In the genomic region with DNA sequence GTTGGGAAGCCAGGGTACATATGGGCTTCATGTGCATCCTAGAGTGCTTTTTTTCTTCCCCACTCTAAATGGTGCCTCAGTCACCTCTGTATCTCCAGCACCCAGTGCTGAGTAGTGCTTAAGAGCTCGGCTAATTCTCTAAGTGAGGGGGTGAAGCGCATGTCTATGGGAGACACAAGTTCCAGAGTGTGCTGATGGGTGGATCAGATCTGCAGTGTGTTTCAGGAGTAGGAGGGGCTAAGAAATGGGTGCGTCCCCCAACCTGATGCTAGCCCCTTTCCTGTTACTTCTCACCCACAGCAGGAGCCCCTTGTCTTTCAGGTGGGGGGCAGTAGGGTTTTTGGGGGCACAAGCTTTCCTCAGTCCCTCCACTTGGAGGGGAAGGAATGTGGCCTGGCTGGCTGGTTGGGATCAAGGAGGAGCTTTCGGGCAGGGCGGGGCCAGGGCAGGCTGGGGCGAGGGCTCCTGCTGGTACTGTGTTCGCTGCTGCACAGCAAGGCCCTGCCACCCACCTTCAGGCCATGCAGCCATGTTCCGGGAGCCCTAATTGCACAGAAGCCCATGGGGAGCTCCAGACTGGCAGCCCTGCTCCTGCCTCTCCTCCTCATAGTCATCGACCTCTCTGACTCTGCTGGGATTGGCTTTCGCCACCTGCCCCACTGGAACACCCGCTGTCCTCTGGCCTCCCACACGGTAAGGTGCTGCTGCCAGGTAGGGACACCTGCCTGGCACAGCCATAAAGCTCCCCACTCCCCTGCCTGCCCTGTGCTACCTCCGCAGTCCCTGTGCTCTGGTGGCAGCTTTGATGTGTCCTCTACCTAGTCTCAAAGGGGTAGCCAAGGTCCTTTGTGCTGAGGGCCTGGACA, we compare ENCODE assay signal across 8 cellular contexts. TPM values are rescaled to one million over a fixed set of nuclear protein-coding genes. Genes with fewer than 3 reads are reported as not detected.
DNase-seq lines count a peak whose midpoint lies in the region; ATAC-seq and TF ChIP-seq lines count a peak whose summit lies in the region.

A gene with protein sequence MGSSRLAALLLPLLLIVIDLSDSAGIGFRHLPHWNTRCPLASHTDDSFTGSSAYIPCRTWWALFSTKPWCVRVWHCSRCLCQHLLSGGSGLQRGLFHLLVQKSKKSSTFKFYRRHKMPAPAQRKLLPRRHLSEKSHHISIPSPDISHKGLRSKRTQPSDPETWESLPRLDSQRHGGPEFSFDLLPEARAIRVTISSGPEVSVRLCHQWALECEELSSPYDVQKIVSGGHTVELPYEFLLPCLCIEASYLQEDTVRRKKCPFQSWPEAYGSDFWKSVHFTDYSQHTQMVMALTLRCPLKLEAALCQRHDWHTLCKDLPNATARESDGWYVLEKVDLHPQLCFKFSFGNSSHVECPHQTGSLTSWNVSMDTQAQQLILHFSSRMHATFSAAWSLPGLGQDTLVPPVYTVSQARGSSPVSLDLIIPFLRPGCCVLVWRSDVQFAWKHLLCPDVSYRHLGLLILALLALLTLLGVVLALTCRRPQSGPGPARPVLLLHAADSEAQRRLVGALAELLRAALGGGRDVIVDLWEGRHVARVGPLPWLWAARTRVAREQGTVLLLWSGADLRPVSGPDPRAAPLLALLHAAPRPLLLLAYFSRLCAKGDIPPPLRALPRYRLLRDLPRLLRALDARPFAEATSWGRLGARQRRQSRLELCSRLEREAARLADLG (plus strand): TSS at position 477 of the 866 bp plus-strand sequence. CDS start 85 bp downstream, at position 562.

- TF ChIP-seq EP300 in suprapubic skin (IDR thresholded peaks at IDR 0.05), result no peak

- no peaks in the 10 kb centered on the region for H3K36me3 Mint-ChIP-seq in activated naive CD8-positive, alpha-beta T cell treated with anti-CD3 and anti-CD28 coated beads, Interleukin-2, amount 10 ng/mL, durations not matched to agents 7 days and 5 days

- peaks cover 4% of the 10 kb centered on the region for H3K36me3 ChIP-seq in suprapubic skin

- H3K27ac Mint-ChIP-seq in activated naive CD8-positive, alpha-beta T cell treated with anti-CD3 and anti-CD28 coated beads, Interleukin-2, amount 10 ng/mL, durations not matched to agents 7 days and 5 days, result peak within 1 kb of the TSS; percentile 64

- no peaks in the 10 kb centered on the region for H3K27me3 ChIP-seq in suprapubic skin

- peaks cover 50% of the 10 kb centered on the region for H3K4me1 ChIP-seq in suprapubic skin

- H3K27ac ChIP-seq in suprapubic skin, result peak within 1 kb of the TSS; percentile 89

- 38% methylated on average over 10 of the region's 13 CpGs for WGBS in suprapubic skin

- no peaks in the 10 kb centered on the region for H3K9me3 ChIP-seq in suprapubic skin

- peak; percentile 23 for DNase-seq in activated CD4-positive, alpha-beta T cell treated with anti-CD3 and anti-CD28 coated beads for 48 hours
- DNase-seq in activated CD4-positive, alpha-beta T cell treated with anti-CD3 and anti-CD28 coated beads, Interleukin-2, amount 50 U/mL, for 4 hours, result no peak
- no peak for DNase-seq in activated naive CD8-positive, alpha-beta T cell treated with anti-CD3 and anti-CD28 coated beads, Interleukin-2, amount 10 ng/mL, durations not matched to agents 7 days and 5 days
- DNase-seq in left colon (peak; percentile 80 to 84), suprapubic skin (ENCODE audit: low spot score in 2 of 2) (peak in 1 of 2 donors; percentile 73), GM20000 (ENCODE audit: low spot score) (no peak), NK-92 (lab: John Stamatoyannopoulos, UW; ENCODE audit: unreplicated experiment) (no peak), NOMO-1 treated with dmso at 0.1 percent for 144 hours (lab: John Stamatoyannopoulos, UW; ENCODE audit: unreplicated experiment) (no peak)

- ATAC-seq in activated naive CD8-positive, alpha-beta T cell treated with anti-CD3 and anti-CD28 coated beads, Interleukin-2, amount 10 ng/mL, durations not matched to agents 7 days and 5 days (ENCODE audit: low read depth), result peak; percentile 69
- peak; percentile 54 for ATAC-seq in left colon

- intact Hi-C loops in left colon (cut with DNase I, micrococcal nuclease), result no loop called here

- peak within 1 kb of the TSS; percentile 53 for H3K4me3 ChIP-seq in suprapubic skin

- no peak for TF ChIP-seq CTCF in suprapubic skin (IDR thresholded peaks at IDR 0.05)
- no peak for TF ChIP-seq CTCF in GM20000 (IDR thresholded peaks at IDR 0.05; ENCODE audit: extremely low read depth, missing control alignments)

- no peak for TF ChIP-seq POLR2A in suprapubic skin (IDR thresholded peaks at IDR 0.05)

- POLR2A ChIA-PET in activated naive CD8-positive, alpha-beta T cell treated with anti-CD3 and anti-CD28 coated beads, Interleukin-2, amount 10 ng/mL, durations not matched to agents 7 days and 5 days (lab: Charles Lee), result interaction anchor here (0.5 to 2.7 kb wide), 7 partner anchors 11 to 71 kb away, joined by 3 to 32 read pairs (median 3); partner anchors contain the start of genes CRELD1, IL17RC and JAGN1

- no peaks in the 10 kb centered on the region for H3K27me3 Mint-ChIP-seq in activated naive CD8-positive, alpha-beta T cell treated with anti-CD3 and anti-CD28 coated beads, Interleukin-2, amount 10 ng/mL, durations not matched to agents 7 days and 5 days

- H3K4me3 Mint-ChIP-seq in activated naive CD8-positive, alpha-beta T cell treated with anti-CD3 and anti-CD28 coated beads, Interleukin-2, amount 10 ng/mL, durations not matched to agents 7 days and 5 days, result peak within 1 kb of the TSS; percentile 58

- H3K4me1 Mint-ChIP-seq in activated naive CD8-positive, alpha-beta T cell treated with anti-CD3 and anti-CD28 coated beads, Interleukin-2, amount 10 ng/mL, durations not matched to agents 7 days and 5 days, result peaks cover 32% of the 10 kb centered on the region

- H3K9me3 Mint-ChIP-seq in activated naive CD8-positive, alpha-beta T cell treated with anti-CD3 and anti-CD28 coated beads, Interleukin-2, amount 10 ng/mL, durations not matched to agents 7 days and 5 days, result no peaks in the 10 kb centered on the region

RNA-seq across cellular contexts. Expression of the gene that starts here (rescaled TPM):
- total RNA-seq in activated naive CD8-positive, alpha-beta T cell treated with anti-CD3 and anti-CD28 coated beads, Interleukin-2, amount 10 ng/mL, durations not matched to agents 7 days and 5 days, result 1 to 10 TPM in 1 of 2 experiments, under 1 TPM in 1; 0.94 to 1.1 TPM
- total RNA-seq in left colon, result 10 to 100 TPM; 87.3 to 88.7 TPM
- 100 to 1,000 TPM in 1 of 4 donors, 10 to 100 TPM in 3; 49.2 to 116 (median 77.8) TPM for total RNA-seq in suprapubic skin

Comparison
In these comparisons a context has a peak if more than half of its experiments do, and no peak if none do; other contexts are left out.
1. RNA of the gene that starts here (total RNA-seq): 49.2 to 116 TPM in suprapubic skin and 87.3 to 88.7 TPM in left colon; 0.94 to 1.1 TPM in activated naive CD8-positive, alpha-beta T cell treated with anti-CD3 and anti-CD28 coated beads, Interleukin-2, amount 10 ng/mL, durations not matched to agents 7 days and 5 days; every median in the first group is over 10 times any median in the second.
2. DNase-seq: peak in activated CD4-positive, alpha-beta T cell treated with anti-CD3 and anti-CD28 coated beads for 48 hours (single experiment) and left colon (2 of 2); none in activated CD4-positive, alpha-beta T cell treated with anti-CD3 and anti-CD28 coated beads, Interleukin-2, amount 50 U/mL, for 4 hours (0 of 2), activated naive CD8-positive, alpha-beta T cell treated with anti-CD3 and anti-CD28 coated beads, Interleukin-2, amount 10 ng/mL, durations not matched to agents 7 days and 5 days (single experiment), GM20000 (single experiment), NK-92 (single experiment) and NOMO-1 treated with dmso at 0.1 percent for 144 hours (single experiment).